Comparison of ENCODE assay signal across 1 cellular context in the genomic region with DNA sequence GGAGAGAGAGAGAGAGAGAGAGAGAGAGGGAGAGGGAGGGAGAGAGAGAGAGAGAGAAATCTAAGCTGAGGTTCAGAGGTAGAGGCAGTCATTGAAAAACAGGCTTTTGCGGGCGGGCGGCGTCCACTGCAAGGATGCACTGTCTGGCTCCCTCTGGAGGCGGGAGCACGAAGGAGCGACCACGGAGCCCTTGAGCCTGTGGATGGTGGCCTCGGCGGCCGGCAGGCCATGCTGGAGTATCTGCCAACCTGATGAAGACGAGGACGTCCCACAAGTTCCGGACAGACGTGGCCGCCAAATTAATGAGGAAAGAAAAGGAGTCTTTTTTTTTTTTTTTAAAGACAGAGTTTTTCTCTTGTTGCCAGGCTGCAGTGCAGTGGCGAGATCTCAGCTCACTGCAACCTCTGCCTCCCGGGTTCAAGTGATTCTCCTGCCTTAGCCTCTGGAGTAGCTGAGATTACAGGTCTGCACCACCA.
TF ChIP-seq lines count a peak whose summit lies in the region.

No MANE protein-coding gene starts in this region.

TF ChIP-seq in SK-N-SH, 30 proteins besides CTCF, POLR2A, EP300 and RAD21 (continued from another document):
- TF ChIP-seq, protein P1, sequence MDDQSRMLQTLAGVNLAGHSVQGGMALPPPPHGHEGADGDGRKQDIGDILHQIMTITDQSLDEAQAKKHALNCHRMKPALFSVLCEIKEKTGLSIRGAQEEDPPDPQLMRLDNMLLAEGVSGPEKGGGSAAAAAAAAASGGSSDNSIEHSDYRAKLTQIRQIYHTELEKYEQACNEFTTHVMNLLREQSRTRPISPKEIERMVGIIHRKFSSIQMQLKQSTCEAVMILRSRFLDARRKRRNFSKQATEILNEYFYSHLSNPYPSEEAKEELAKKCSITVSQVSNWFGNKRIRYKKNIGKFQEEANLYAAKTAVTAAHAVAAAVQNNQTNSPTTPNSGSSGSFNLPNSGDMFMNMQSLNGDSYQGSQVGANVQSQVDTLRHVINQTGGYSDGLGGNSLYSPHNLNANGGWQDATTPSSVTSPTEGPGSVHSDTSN (IDR thresholded peaks at IDR 0.05): no peak
- TF ChIP-seq TCF12 (IDR thresholded peaks at IDR 0.05) (no peak), RXRA (IDR thresholded peaks at IDR 0.05; ENCODE audit: borderline replicate concordance, low read depth) (no peak), JUND (IDR thresholded peaks at IDR 0.05) (no peak)
- TF ChIP-seq, protein P2, sequence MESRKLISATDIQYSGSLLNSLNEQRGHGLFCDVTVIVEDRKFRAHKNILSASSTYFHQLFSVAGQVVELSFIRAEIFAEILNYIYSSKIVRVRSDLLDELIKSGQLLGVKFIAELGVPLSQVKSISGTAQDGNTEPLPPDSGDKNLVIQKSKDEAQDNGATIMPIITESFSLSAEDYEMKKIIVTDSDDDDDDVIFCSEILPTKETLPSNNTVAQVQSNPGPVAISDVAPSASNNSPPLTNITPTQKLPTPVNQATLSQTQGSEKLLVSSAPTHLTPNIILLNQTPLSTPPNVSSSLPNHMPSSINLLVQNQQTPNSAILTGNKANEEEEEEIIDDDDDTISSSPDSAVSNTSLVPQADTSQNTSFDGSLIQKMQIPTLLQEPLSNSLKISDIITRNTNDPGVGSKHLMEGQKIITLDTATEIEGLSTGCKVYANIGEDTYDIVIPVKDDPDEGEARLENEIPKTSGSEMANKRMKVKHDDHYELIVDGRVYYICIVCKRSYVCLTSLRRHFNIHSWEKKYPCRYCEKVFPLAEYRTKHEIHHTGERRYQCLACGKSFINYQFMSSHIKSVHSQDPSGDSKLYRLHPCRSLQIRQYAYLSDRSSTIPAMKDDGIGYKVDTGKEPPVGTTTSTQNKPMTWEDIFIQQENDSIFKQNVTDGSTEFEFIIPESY (IDR thresholded peaks at IDR 0.05; ENCODE audit: borderline replicate concordance, low read depth): no peak
